1 cellular context compared by ENCODE assay signal in the genomic region with DNA sequence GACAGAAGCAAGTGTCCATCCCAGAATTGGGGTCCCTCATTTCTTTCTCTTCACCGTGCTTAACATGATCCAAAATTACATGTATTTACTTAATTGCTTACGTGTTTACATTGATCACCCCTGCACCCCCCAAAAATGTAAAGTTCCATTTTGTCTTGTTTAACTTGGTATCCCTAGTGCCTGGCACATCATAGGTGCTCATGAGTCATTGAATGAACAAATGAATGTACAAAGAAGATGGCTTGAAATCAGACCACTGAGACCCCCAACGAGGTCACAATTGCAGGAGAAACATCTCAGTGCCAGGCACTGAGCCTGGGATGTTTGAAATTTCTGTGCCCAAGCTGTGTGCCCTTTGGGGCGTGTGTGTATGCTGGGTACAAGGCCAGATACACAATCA.
TF ChIP-seq lines count a peak whose summit lies in the region.

No MANE protein-coding gene starts in this region.

TF ChIP-seq in IMR-90, 13 proteins besides CTCF, POLR2A, EP300 and RAD21:
- TF ChIP-seq RFX5 (IDR thresholded peaks at IDR 0.05; ENCODE audit: low read depth, low read length) (no peak), FOS (IDR thresholded peaks at IDR 0.05; ENCODE audit: low read depth, low read length) (no peak), CHD1 (IDR thresholded peaks at IDR 0.05; ENCODE audit: low read depth, low read length) (no peak), MXI1 (IDR thresholded peaks at IDR 0.05; ENCODE audit: borderline replicate concordance, low read depth, low read length) (no peak), MAFK (IDR thresholded peaks at IDR 0.05; ENCODE audit: low read depth, low read length) (no peak), RCOR1 (IDR thresholded peaks at IDR 0.05; ENCODE audit: insufficient replicate concordance, low read length) (no peak), CEBPB (IDR thresholded peaks at IDR 0.05; ENCODE audit: low read depth, low read length) (no peak), NFE2L2 (IDR thresholded peaks at IDR 0.05; ENCODE audit: low read depth, low read length) (no peak), SMC3 (IDR thresholded peaks at IDR 0.05; ENCODE audit: low read depth, low read length) (no peak), MAZ (IDR thresholded peaks at IDR 0.05; ENCODE audit: borderline replicate concordance, low read depth, low read length) (no peak), BHLHE40 (IDR thresholded peaks at IDR 0.05; ENCODE audit: low read depth, low read length) (no peak)
- TF ChIP-seq, protein P1, sequence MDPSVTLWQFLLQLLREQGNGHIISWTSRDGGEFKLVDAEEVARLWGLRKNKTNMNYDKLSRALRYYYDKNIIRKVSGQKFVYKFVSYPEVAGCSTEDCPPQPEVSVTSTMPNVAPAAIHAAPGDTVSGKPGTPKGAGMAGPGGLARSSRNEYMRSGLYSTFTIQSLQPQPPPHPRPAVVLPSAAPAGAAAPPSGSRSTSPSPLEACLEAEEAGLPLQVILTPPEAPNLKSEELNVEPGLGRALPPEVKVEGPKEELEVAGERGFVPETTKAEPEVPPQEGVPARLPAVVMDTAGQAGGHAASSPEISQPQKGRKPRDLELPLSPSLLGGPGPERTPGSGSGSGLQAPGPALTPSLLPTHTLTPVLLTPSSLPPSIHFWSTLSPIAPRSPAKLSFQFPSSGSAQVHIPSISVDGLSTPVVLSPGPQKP (IDR thresholded peaks at IDR 0.05; ENCODE audit: borderline replicate concordance, low read depth, low read length), result no peak
- TF ChIP-seq, protein P2, sequence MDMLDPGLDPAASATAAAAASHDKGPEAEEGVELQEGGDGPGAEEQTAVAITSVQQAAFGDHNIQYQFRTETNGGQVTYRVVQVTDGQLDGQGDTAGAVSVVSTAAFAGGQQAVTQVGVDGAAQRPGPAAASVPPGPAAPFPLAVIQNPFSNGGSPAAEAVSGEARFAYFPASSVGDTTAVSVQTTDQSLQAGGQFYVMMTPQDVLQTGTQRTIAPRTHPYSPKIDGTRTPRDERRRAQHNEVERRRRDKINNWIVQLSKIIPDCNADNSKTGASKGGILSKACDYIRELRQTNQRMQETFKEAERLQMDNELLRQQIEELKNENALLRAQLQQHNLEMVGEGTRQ (IDR thresholded peaks at IDR 0.05; ENCODE audit: low read depth, low read length), result no peak
